Comparison of ENCODE assay signal across 8 cellular contexts in the genomic region with DNA sequence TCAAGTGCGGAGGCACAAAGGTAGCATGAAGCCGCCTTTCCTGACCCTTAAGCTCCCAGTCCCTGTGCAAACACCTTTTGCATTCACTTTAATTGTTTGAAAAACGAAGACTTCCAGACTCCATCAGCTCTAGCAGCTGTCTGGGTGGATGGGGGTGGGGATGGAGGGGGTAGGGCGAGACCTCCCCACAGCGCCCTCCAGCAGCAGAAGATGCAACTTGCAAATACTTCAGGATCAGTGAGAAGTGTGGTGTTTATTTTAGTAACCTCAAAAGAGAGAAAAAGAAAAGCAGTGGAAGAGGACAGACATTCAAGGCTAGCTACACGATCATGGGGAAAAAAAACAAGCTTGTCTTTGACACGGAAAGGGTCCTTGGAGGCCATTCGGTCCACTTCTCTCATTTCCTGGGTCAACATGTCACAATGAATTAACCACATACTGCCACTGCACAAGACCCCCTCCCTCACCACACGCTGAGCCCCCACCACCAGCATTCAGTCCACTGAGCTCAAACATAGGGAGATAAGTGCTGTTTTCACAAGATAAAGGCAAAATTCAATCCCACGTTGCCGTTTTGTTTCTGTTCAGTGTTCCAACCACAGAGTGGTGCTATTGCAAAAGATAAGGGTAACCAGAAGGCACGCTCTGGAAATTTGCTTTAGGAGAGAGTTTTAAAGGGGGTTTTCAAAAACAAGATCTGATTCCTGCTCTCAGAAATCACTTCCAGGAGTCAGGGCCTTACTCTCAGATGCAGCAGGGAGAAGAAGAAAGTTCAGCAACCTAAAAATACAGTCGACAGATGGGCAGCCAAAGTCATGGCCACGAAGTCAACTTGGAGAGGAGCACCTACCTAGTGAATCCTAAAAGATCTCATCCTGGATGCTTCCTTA.
DNase-seq lines count a peak whose midpoint lies in the region; ATAC-seq and TF ChIP-seq lines count a peak whose summit lies in the region.

No MANE protein-coding gene starts in this region.

- TF ChIP-seq CTCF in epithelial cell of esophagus (IDR thresholded peaks at IDR 0.05; ENCODE audit: insufficient read depth, low read depth, low read length, missing control alignments) = peak; percentile 30

- ATAC-seq in HG03196 (IDR thresholded peaks at IDR 0.05; ENCODE audit: unreplicated experiment) = no peak

- no peak overlapping the region for H3K4me3 ChIP-seq in epithelial cell of esophagus (ENCODE audit: low read length)

- peak; percentile 50 for DNase-seq in GM03348 (ENCODE audit: low spot score)
- peak; percentile 70 for DNase-seq in NCI-H2107 treated with DMSO at 0.1 percent for 48 hours (lab: John Stamatoyannopoulos, UW; ENCODE audit: unreplicated experiment)
- no peak for DNase-seq in epithelial cell of esophagus (ENCODE audit: low read depth)
- peak; percentile 9 for DNase-seq in pons (ENCODE audit: low spot score)
- no peak for DNase-seq in activated effector memory CD4-positive, alpha-beta T cell treated with Interleukin-2 at 50 U/mL for 16 hours
- no peak for DNase-seq in activated CD8-positive, alpha-beta memory T cell treated with anti-CD3 and anti-CD28 coated beads, Interleukin-2, amount 50 U/mL, for 4 hours
- no peak for DNase-seq in AG08396 (ENCODE audit: low spot score)

Comparison
In these comparisons a context has a peak if more than half of its experiments do, and no peak if none do; other contexts are left out.
1. DNase-seq: peak in GM03348 (single experiment), NCI-H2107 treated with DMSO at 0.1 percent for 48 hours (single experiment) and pons (single experiment); none in epithelial cell of esophagus (single experiment), activated effector memory CD4-positive, alpha-beta T cell treated with Interleukin-2 at 50 U/mL for 16 hours (single experiment), activated CD8-positive, alpha-beta memory T cell treated with anti-CD3 and anti-CD28 coated beads, Interleukin-2, amount 50 U/mL, for 4 hours (single experiment) and AG08396 (single experiment).